Comparison of ENCODE assay signal across 8 cellular contexts in genomic region chr1:64242895-64243756, GRCh38. TPM values are rescaled to one million over a fixed set of nuclear protein-coding genes. Genes with fewer than 3 reads are reported as not detected.
DNase-seq lines count a peak whose midpoint lies in the region; ATAC-seq and TF ChIP-seq lines count a peak whose summit lies in the region.

No MANE protein-coding gene starts in this region.

- peaks cover 20% of the 10 kb centered on the region for H3K4me1 Mint-ChIP-seq in activated CD8-positive, alpha-beta T cell treated with anti-CD3 and anti-CD28 coated beads for 36 hours (ENCODE audit: low read depth)

- no peak overlapping the region for H3K4me3 ChIP-seq in heart left ventricle
- H3K4me3 ChIP-seq in right cardiac atrium (ENCODE audit: low read length): no peak overlapping the region
- H3K4me3 ChIP-seq in left ventricle myocardium inferior: no peak overlapping the region

- H3K27ac ChIP-seq in heart left ventricle (no peak overlapping the region), right cardiac atrium (ENCODE audit: low read length) (no peak overlapping the region), left ventricle myocardium inferior (replicated peaks) (no peak overlapping the region)

- 39 to 48% (median 43%) methylated on average over 6 of the region's 6 CpGs for WGBS in heart left ventricle, 4 donors
- WGBS in right cardiac atrium: 36% methylated on average over 6 of the region's 6 CpGs

- CTCF ChIA-PET in activated CD8-positive, alpha-beta T cell treated with anti-CD3 and anti-CD28 coated beads for 36 hours (lab: Charles Lee): interaction anchor here (0.6 to 2.6 kb wide), 11 partner anchors 11 to 626 kb away, joined by 3 to 23 read pairs (median 3); no protein-coding TSS in a partner anchor

- H3K36me3 ChIP-seq in heart left ventricle (no peaks in the 10 kb centered on the region), left ventricle myocardium inferior (no peaks in the 10 kb centered on the region)

- peak overlapping the region; percentile 24 for H3K4me3 Mint-ChIP-seq in activated CD8-positive, alpha-beta T cell treated with anti-CD3 and anti-CD28 coated beads for 36 hours

- intact Hi-C loops in heart left ventricle (cut with DNase I): loop anchor here in 9 of 10 donors (2.0 to 10.0 kb wide), 9 partner anchors 466 to 668 kb away; partner anchors contain the start of gene ROR1 (in 3 of the 9)
- intact Hi-C loops in right cardiac atrium (cut with DNase I): loop anchor here in 3 of 4 donors (5.0 to 10.0 kb wide), 4 partner anchors 551 to 628 kb away; no protein-coding TSS in a partner anchor
- intact Hi-C loops in activated CD8-positive, alpha-beta T cell treated with anti-CD3 and anti-CD28 coated beads for 36 hours (cut with micrococcal nuclease): loop anchor here (5.0 to 10.0 kb wide), 2 partner anchors 108 to 551 kb away; no protein-coding TSS in a partner anchor
- intact Hi-C loops in left ventricle myocardium inferior (cut with micrococcal nuclease): loop anchor here (10.0 kb wide), 1 partner anchor 568 kb away; no protein-coding TSS in a partner anchor

- H3K36me3 Mint-ChIP-seq in activated CD8-positive, alpha-beta T cell treated with anti-CD3 and anti-CD28 coated beads for 36 hours (ENCODE audit: low read depth): no peaks in the 10 kb centered on the region

- H3K9me3 ChIP-seq in heart left ventricle: no peaks in the 10 kb centered on the region
- H3K9me3 ChIP-seq in right cardiac atrium (ENCODE audit: control insufficient read depth, low read length): no peaks in the 10 kb centered on the region
- no peaks in the 10 kb centered on the region for H3K9me3 ChIP-seq in left ventricle myocardium inferior (replicated peaks)

- no peak overlapping the region for H3K27ac Mint-ChIP-seq in activated CD8-positive, alpha-beta T cell treated with anti-CD3 and anti-CD28 coated beads for 36 hours

- DNase-seq in heart left ventricle (no peak), right cardiac atrium (no peak), NCI-H1694 (lab: John Stamatoyannopoulos, UW) (peak; percentile 77), left ventricle myocardium inferior (no peak), superior temporal gyrus (ENCODE audit: extremely low spot score) (peak; percentile 80), activated gamma-delta T cell treated with Interleukin-2 at 50 U/mL for 16 hours (no peak), T1000 (lab: John Stamatoyannopoulos, UW) (no peak)
- DNase-seq in activated CD8-positive, alpha-beta T cell treated with anti-CD3 and anti-CD28 coated beads for 36 hours: no peak

- H3K9me3 Mint-ChIP-seq in activated CD8-positive, alpha-beta T cell treated with anti-CD3 and anti-CD28 coated beads for 36 hours: no peaks in the 10 kb centered on the region

- no peak for TF ChIP-seq POLR2A in heart left ventricle (IDR thresholded peaks at IDR 0.05)

- POLR2A ChIA-PET in activated CD8-positive, alpha-beta T cell treated with anti-CD3 and anti-CD28 coated beads for 36 hours (lab: Charles Lee): no interaction called here

- TF ChIP-seq CTCF in heart left ventricle (IDR thresholded peaks at IDR 0.05) (peak; percentile 13 to 58 (median 42)), left ventricle myocardium inferior (IDR thresholded peaks at IDR 0.05; ENCODE audit: borderline replicate concordance) (peak; percentile 54)
- peak; percentile 59 for TF ChIP-seq CTCF in activated CD8-positive, alpha-beta T cell treated with anti-CD3 and anti-CD28 coated beads for 36 hours (IDR thresholded peaks at IDR 0.05)

- H3K27me3 ChIP-seq in heart left ventricle (no peaks in the 10 kb centered on the region), right cardiac atrium (ENCODE audit: control insufficient read depth, insufficient read depth) (no peaks in the 10 kb centered on the region), left ventricle myocardium inferior (ENCODE audit: low read depth) (peaks cover 5% of the 10 kb centered on the region)

- peaks cover 0 to 16% (median 3%) of the 10 kb centered on the region in 12 donors for H3K4me1 ChIP-seq in heart left ventricle
- H3K4me1 ChIP-seq in right cardiac atrium (ENCODE audit: control insufficient read depth, insufficient read depth, low read length): no peaks in the 10 kb centered on the region
- H3K4me1 ChIP-seq in left ventricle myocardium inferior: peaks cover 19% of the 10 kb centered on the region

- ATAC-seq in heart left ventricle (peak in 1 of 4 donors; percentile 49), right cardiac atrium (no peak)
- ATAC-seq in activated CD8-positive, alpha-beta T cell treated with anti-CD3 and anti-CD28 coated beads for 36 hours: no peak

- peaks cover 6% of the 10 kb centered on the region for H3K27me3 Mint-ChIP-seq in activated CD8-positive, alpha-beta T cell treated with anti-CD3 and anti-CD28 coated beads for 36 hours

RNA-seq across cellular contexts. Expression of gene UBE2U, which starts 39.7 kb away (rescaled TPM):
- total RNA-seq in heart left ventricle: 1 to 10 TPM in 2 of 9 donors, under 1 TPM in 1, not detected in 6; 0.19 to 2.7 (median 2.5) TPM
- polyA plus RNA-seq in heart left ventricle: not detected
- not detected for total RNA-seq in right cardiac atrium
- polyA plus RNA-seq in right cardiac atrium: not detected
- total RNA-seq in activated CD8-positive, alpha-beta T cell treated with anti-CD3 and anti-CD28 coated beads for 36 hours: not detected
- total RNA-seq in left ventricle myocardium inferior: 0.85 TPM

Comparison
In these comparisons a context has a peak if more than half of its experiments do, and no peak if none do; other contexts are left out.
1. DNase-seq: peak in NCI-H1694 (single experiment) and superior temporal gyrus (single experiment); none in heart left ventricle (0 of 5), right cardiac atrium (0 of 3), activated CD8-positive, alpha-beta T cell treated with anti-CD3 and anti-CD28 coated beads for 36 hours (single experiment), left ventricle myocardium inferior (single experiment), activated gamma-delta T cell treated with Interleukin-2 at 50 U/mL for 16 hours (single experiment) and T1000 (single experiment).
2. Peak in every context shown above with its lines, with median percentiles within 50 percentile points of each other: CTCF ChIP-seq.